9 cellular contexts compared by ENCODE assay signal in genomic region chr11:111937859-111938258, GRCh38. TPM values are rescaled to one million over a fixed set of nuclear protein-coding genes. Genes with fewer than 3 reads are reported as not detected.
DNase-seq lines count a peak whose midpoint lies in the region; TF ChIP-seq lines count a peak whose summit lies in the region.
"Had no signal": no experiment of that assay in that cellular context is flagged by ENCODE, and none has a peak within 500 bp of the region (broad histone marks: within the 10 kb centered on the region; RNA-seq: fewer than 3 reads in every experiment).

No MANE protein-coding gene starts in this region.

- peak overlapping the region; percentile 2 for H4K8ac ChIP-seq in trophoblast cell (ENCODE audit: low read depth, low read length)

- H3K27ac ChIP-seq in DOHH2 (ENCODE audit: low read depth, low read length) = no peak overlapping the region
- H3K27ac ChIP-seq in SK-N-SH (ENCODE audit: low read depth in 2 of 2, low read length in 1 of 2) = peak overlapping the region; percentile 60 to 92
- peak overlapping the region; percentile 78 to 91 (median 84) for H3K27ac ChIP-seq in esophagus muscularis mucosa (replicated peaks in 1 of 4)
- no peak overlapping the region for H3K27ac ChIP-seq in trophoblast cell (ENCODE audit: low read depth, low read length)

- peak; percentile 38 for DNase-seq in SK-N-SH
- DNase-seq in esophagus muscularis mucosa (ENCODE audit: extremely low spot score) = no peak
- DNase-seq in trophoblast cell = no peak
- no peak for DNase-seq in NCI-H187 treated with DMSO at 0.1 percent for 48 hours (lab: John Stamatoyannopoulos, UW)
- DNase-seq in SIG-M5 (lab: John Stamatoyannopoulos, UW) = no peak
- no peak for DNase-seq in occipital lobe (lab: John Stamatoyannopoulos, UW)
- DNase-seq in KG1 (lab: John Stamatoyannopoulos, UW) = no peak

- H3K23ac ChIP-seq in trophoblast cell (ENCODE audit: low read length) = no peak overlapping the region

- TF ChIP-seq RAD21 in SK-N-SH (IDR thresholded peaks at IDR 0.05; ENCODE audit: low read length) = no peak

- H3K4me2 ChIP-seq in DOHH2 (ENCODE audit: low read length) (peak overlapping the region; percentile 66), SK-N-SH (peak overlapping the region; percentile 92), trophoblast cell (ENCODE audit: low read length) (peak overlapping the region; percentile 96)

- TF ChIP-seq POLR2A in esophagus muscularis mucosa (IDR thresholded peaks at IDR 0.05; ENCODE audit: low read depth) = no peak

- H2AK5ac ChIP-seq in trophoblast cell (ENCODE audit: low read length) = no peak overlapping the region

- H4K20me1 ChIP-seq in DOHH2 (ENCODE audit: control insufficient read depth, insufficient read depth, low read depth, low read length) (no peaks in the 10 kb centered on the region), SK-N-SH (ENCODE audit: insufficient read depth) (no peaks in the 10 kb centered on the region)

- intact Hi-C loops in esophagus muscularis mucosa (cut with DNase I) = no loop called here

- WGBS in SK-N-SH (ENCODE audit: low lambda C conversion rate) = 74% methylated on average over 7 of the region's 7 CpGs
- 69% methylated on average over 7 of the region's 7 CpGs for WGBS in esophagus muscularis mucosa
- WGBS in trophoblast cell (ENCODE audit: extremely low coverage, insufficient coverage, insufficient read length) = no CpG with 5 or more reads among the region's 7 CpGs

- H3K36me3 ChIP-seq in DOHH2 (ENCODE audit: control insufficient read depth, low read length) (no peaks in the 10 kb centered on the region), SK-N-SH (replicated peaks in 1 of 2; ENCODE audit: control insufficient read depth in 1 of 2, insufficient read depth in 2 of 2, low read length in 1 of 2) (no peaks in the 10 kb centered on the region), esophagus muscularis mucosa (no peaks in the 10 kb centered on the region), trophoblast cell (ENCODE audit: control insufficient read depth in 1 of 2, insufficient read depth in 2 of 2, low read length in 2 of 2) (no peaks in the 10 kb centered on the region)
- H3K36me3 ChIP-seq: pancreas had no signal

- no peak overlapping the region for H3K14ac ChIP-seq in trophoblast cell (ENCODE audit: low read length)

- peak overlapping the region; percentile 85; the same call in 1 of the 2 replicates for H2AFZ ChIP-seq in SK-N-SH (ENCODE audit: low read depth)
- H2AFZ ChIP-seq in trophoblast cell (ENCODE audit: insufficient read depth, low read length, poor library complexity) = peak overlapping the region; percentile 94

- H3K79me2 ChIP-seq in DOHH2 (ENCODE audit: control insufficient read depth, low read length) (no peaks in the 10 kb centered on the region), SK-N-SH (ENCODE audit: insufficient read depth) (peaks cover 45% of the 10 kb centered on the region; the same call in 1 of the 2 replicates), trophoblast cell (ENCODE audit: control insufficient read depth, insufficient read depth, low read length, poor library complexity) (peaks cover 2% of the 10 kb centered on the region)

- TF ChIP-seq EP300 in SK-N-SH (IDR thresholded peaks at IDR 0.05; ENCODE audit: borderline replicate concordance in 1 of 2, low read depth in 1 of 2, low read length in 1 of 2) (no peak), esophagus muscularis mucosa (IDR thresholded peaks at IDR 0.05) (no peak)

- H3K4me1 ChIP-seq in DOHH2 (ENCODE audit: control insufficient read depth, low read length) (peaks cover 41% of the 10 kb centered on the region), SK-N-SH (ENCODE audit: control insufficient read depth in 1 of 2, insufficient read depth in 2 of 2, low read depth in 1 of 2, low read length in 1 of 2) (peaks cover 63 to 65% of the 10 kb centered on the region in 2 experiments), esophagus muscularis mucosa (peaks cover 32 to 61% (median 61%) of the 10 kb centered on the region in 4 donors), trophoblast cell (ENCODE audit: control insufficient read depth in 1 of 2, insufficient read depth in 2 of 2, low read length in 2 of 2) (peaks cover 8 to 11% of the 10 kb centered on the region in 2 experiments)

- no peak overlapping the region for H3K4ac ChIP-seq in trophoblast cell (ENCODE audit: low read depth, low read length)

- no peak overlapping the region for H4K91ac ChIP-seq in trophoblast cell (ENCODE audit: low read depth, low read length)

- no peak overlapping the region for H3K18ac ChIP-seq in trophoblast cell (ENCODE audit: low read length)

- peak overlapping the region; percentile 78 for H3K9ac ChIP-seq in SK-N-SH
- no peak overlapping the region for H3K9ac ChIP-seq in trophoblast cell (ENCODE audit: low read length)

- H2BK120ac ChIP-seq in trophoblast cell (ENCODE audit: insufficient read depth, low read length, poor library complexity) = no peak overlapping the region

- no peak overlapping the region for H4K12ac ChIP-seq in trophoblast cell (ENCODE audit: low read depth, low read length)

- H3K9me2 ChIP-seq in DOHH2 (replicated peaks; ENCODE audit: control insufficient read depth, low read length) = no peaks in the 10 kb centered on the region
- H3K9me2 ChIP-seq in SK-N-SH = no peaks in the 10 kb centered on the region

- H3K27me3 ChIP-seq in DOHH2 (ENCODE audit: control insufficient read depth, low read length) (peaks cover 11% of the 10 kb centered on the region), SK-N-SH (ENCODE audit: insufficient read depth) (no peaks in the 10 kb centered on the region), esophagus muscularis mucosa (no peaks in the 10 kb centered on the region), trophoblast cell (ENCODE audit: insufficient read depth, low read length) (no peaks in the 10 kb centered on the region)
- H3K27me3 ChIP-seq: pancreas had no signal

- CTCF ChIA-PET in SK-N-SH (lab: Yijun Ruan, JAX) = interaction anchor here (0.9 to 15.8 kb wide), 5 partner anchors 11 to 59 kb away, joined by 4 to 272 read pairs (median 4); partner anchors contain the start of gene FDXACB1

- H2BK5ac ChIP-seq in trophoblast cell (ENCODE audit: low read depth, low read length, poor library complexity) = no peak overlapping the region

- H3K9me3 ChIP-seq in DOHH2 (ENCODE audit: control insufficient read depth, insufficient read depth, low read length) (no peaks in the 10 kb centered on the region), SK-N-SH (no peaks in the 10 kb centered on the region), esophagus muscularis mucosa (no peaks in the 10 kb centered on the region), trophoblast cell (ENCODE audit: insufficient read depth, low read depth, low read length) (peaks cover 2% of the 10 kb centered on the region)
- H3K9me3 ChIP-seq: pancreas had no signal

- peak overlapping the region; percentile 73 for H3K4me3 ChIP-seq in DOHH2 (ENCODE audit: low read length)
- H3K4me3 ChIP-seq in SK-N-SH (ENCODE audit: low read depth in 2 of 2, low read length in 1 of 2) = peak overlapping the region; percentile 49 to 69
- peak overlapping the region; percentile 63 to 85 (median 76) for H3K4me3 ChIP-seq in esophagus muscularis mucosa
- no peak overlapping the region for H3K4me3 ChIP-seq in trophoblast cell (ENCODE audit: low read depth, low read length)

- H3K79me1 ChIP-seq in trophoblast cell (ENCODE audit: low read length) = peaks cover 2% of the 10 kb centered on the region

- no peak for TF ChIP-seq CTCF in DOHH2 (IDR thresholded peaks at IDR 0.05; ENCODE audit: low read depth, low read length, poor library complexity, severe bottlenecking)
- no peak for TF ChIP-seq CTCF in SK-N-SH (IDR thresholded peaks at IDR 0.05)
- TF ChIP-seq CTCF in esophagus muscularis mucosa (IDR thresholded peaks at IDR 0.05) = no peak

- peaks cover 9% of the 10 kb centered on the region for H3F3A ChIP-seq in DOHH2 (ENCODE audit: control insufficient read depth, insufficient read depth)
- peaks cover 33% of the 10 kb centered on the region for H3F3A ChIP-seq in SK-N-SH (replicated peaks; ENCODE audit: insufficient read depth)

- H2BK12ac ChIP-seq in trophoblast cell (ENCODE audit: low read length) = peak overlapping the region; percentile 46

- POLR2A ChIA-PET in SK-N-SH (lab: Yijun Ruan, JAX) = interaction anchor here (0.6 to 1.6 kb wide), 7 partner anchors 11 to 143 kb away, joined by 3 to 6 read pairs (median 3); no protein-coding TSS in a partner anchor

TF ChIP-seq in SK-N-SH, 30 proteins besides CTCF, POLR2A, EP300 and RAD21:
- TF ChIP-seq POLR2AphosphoS5 (IDR thresholded peaks at IDR 0.05; ENCODE audit: low read depth, low read length) (no peak), MXI1 (IDR thresholded peaks at IDR 0.05; ENCODE audit: low read depth, low read length) (peak; percentile 14; the same call in 1 of the 2 replicates)

RNA-seq across cellular contexts. Expression of gene DIXDC1, which starts 0.7 kb away (rescaled TPM):
- 5.3 and 6.8 TPM in 2 replicates for polyA plus RNA-seq in SK-N-SH (2012; rRNA removed)
- 6.3 and 6.9 TPM in 2 replicates for polyA plus RNA-seq in SK-N-SH (2012; cell fraction: cytosol; rRNA removed)
- 5.9 and 9.3 TPM in 2 replicates for polyA plus RNA-seq in SK-N-SH (2012; cell fraction: nucleus; rRNA removed)
- total RNA-seq in esophagus muscularis mucosa (100 to 1,000 TPM; 101 to 168 (median 122) TPM), occipital lobe (78.5 TPM)
- 3.0 and 3.1 TPM in 2 replicates for polyA plus RNA-seq in trophoblast cell (2013)

RNA-seq across cellular contexts. Expression of gene C11orf52, which starts 19.1 kb away (rescaled TPM):
- polyA plus RNA-seq in SK-N-SH (2012; rRNA removed) = not detected in 2 replicates
- not detected in 2 replicates for polyA plus RNA-seq in SK-N-SH (2012; cell fraction: cytosol; rRNA removed)
- polyA plus RNA-seq in SK-N-SH (2012; cell fraction: nucleus; rRNA removed) = not detected in 2 replicates
- total RNA-seq in esophagus muscularis mucosa (1 to 10 TPM; 1.8 to 6.9 (median 2.9) TPM), occipital lobe (not detected)
- polyA plus RNA-seq in trophoblast cell (2013) = 7.1 and 7.4 TPM in 2 replicates

RNA-seq across cellular contexts. Expression of gene HSPB2, which starts 25.3 kb away (rescaled TPM):
- polyA plus RNA-seq in SK-N-SH (2012; rRNA removed) = not detected in 2 replicates
- polyA plus RNA-seq in SK-N-SH (2012; cell fraction: cytosol; rRNA removed) = 0.03 TPM in 1 of 2 replicates, not detected in the other
- polyA plus RNA-seq in SK-N-SH (2012; cell fraction: nucleus; rRNA removed) = 0.13 TPM in 1 of 2 replicates, not detected in the other
- 1 to 10 TPM; 1.2 to 4.0 (median 2.4) TPM for total RNA-seq in esophagus muscularis mucosa
- 0.05 TPM in 1 of 2 replicates, not detected in the other for polyA plus RNA-seq in trophoblast cell (2013)
- total RNA-seq in occipital lobe = 0.31 TPM

RNA-seq across cellular contexts. Expression of gene CRYAB, which starts 26.3 kb away (rescaled TPM):
- 0.92 and 1.5 TPM in 2 replicates for polyA plus RNA-seq in SK-N-SH (2012; rRNA removed)
- 0.67 and 1.2 TPM in 2 replicates for polyA plus RNA-seq in SK-N-SH (2012; cell fraction: cytosol; rRNA removed)
- polyA plus RNA-seq in SK-N-SH (2012; cell fraction: nucleus; rRNA removed) = 0.29 and 1.8 TPM in 2 replicates
- 100 to 1,000 TPM; 315 to 493 (median 382) TPM for total RNA-seq in esophagus muscularis mucosa
- polyA plus RNA-seq in trophoblast cell (2013) = 13.0 and 16.7 TPM in 2 replicates
- 10.3 TPM for total RNA-seq in occipital lobe

RNA-seq across cellular contexts. Expression of gene CFAP68, which starts 58.5 kb away (rescaled TPM):
- polyA plus RNA-seq in SK-N-SH (2012; rRNA removed) = 36.7 and 61.2 TPM in 2 replicates
- polyA plus RNA-seq in SK-N-SH (2012; cell fraction: cytosol; rRNA removed) = 46.8 and 79.7 TPM in 2 replicates
- 18.1 and 22.1 TPM in 2 replicates for polyA plus RNA-seq in SK-N-SH (2012; cell fraction: nucleus; rRNA removed)
- 10 to 100 TPM in 3 of 4 donors, 1 to 10 TPM in 1; 8.7 to 21.7 (median 19.9) TPM for total RNA-seq in esophagus muscularis mucosa
- polyA plus RNA-seq in trophoblast cell (2013) = 18.3 and 18.7 TPM in 2 replicates
- 6.9 TPM for total RNA-seq in occipital lobe

Comparison
In these comparisons a context has a peak if more than half of its experiments do, and no peak if none do; other contexts are left out.
1. H3K27ac ChIP-seq: peak in SK-N-SH (2 of 2) and esophagus muscularis mucosa (4 of 4); none in DOHH2 (single experiment) and trophoblast cell (single experiment).
2. Peak in every context shown above with its lines, with median percentiles within 50 percentile points of each other: H3K4me2 ChIP-seq.